Comparison of ENCODE assay signal across 21 cellular contexts in genomic region chr15:61613729-61614128, GRCh38.
"Had no signal": no experiment of that assay in that cellular context is flagged by ENCODE, and none has a peak within 500 bp of the region (broad histone marks: within the 10 kb centered on the region; RNA-seq: fewer than 3 reads in every experiment).

No MANE protein-coding gene starts in this region.

- H3K4me1 Mint-ChIP-seq: activated CD4-positive, alpha-beta T cell treated with anti-CD3 and anti-CD28 coated beads for 36 hours; activated naive CD8-positive, alpha-beta T cell treated with anti-CD3 and anti-CD28 coated beads for 36 hours; nephron; T-cell; WTC11 had no signal

- H3K27me3 ChIP-seq: tibial nerve, uterus had no signal

- H3K4me3 ChIP-seq: tibial nerve, uterus had no signal

- H3K4me3 Mint-ChIP-seq: activated CD4-positive, alpha-beta memory T cell treated with anti-CD3 and anti-CD28 coated beads for 36 hours; activated CD4-positive, alpha-beta T cell treated with anti-CD3 and anti-CD28 coated beads for 36 hours; activated naive CD8-positive, alpha-beta T cell treated with anti-CD3 and anti-CD28 coated beads for 36 hours; activated T-helper 1 cell treated with anti-CD3 and anti-CD28 coated beads, Interleukin-12 subunit alpha, Interleukin-12 subunit beta, Interleukin-2, Interleukin-4 antibody, amounts not matched to agents 30 ng/mL and 10 ng/mL and 1 ng/mL, durations not matched to agents 14 hours and 24 hours and 36 hours; nephron; T-cell; WTC11 had no signal

- H3K27ac Mint-ChIP-seq: activated CD4-positive, alpha-beta memory T cell treated with anti-CD3 and anti-CD28 coated beads for 36 hours; activated CD4-positive, alpha-beta T cell treated with anti-CD3 and anti-CD28 coated beads for 36 hours; activated naive CD8-positive, alpha-beta T cell treated with anti-CD3 and anti-CD28 coated beads for 36 hours; activated T-helper 1 cell treated with anti-CD3 and anti-CD28 coated beads, Interleukin-12 subunit alpha, Interleukin-12 subunit beta, Interleukin-2, Interleukin-4 antibody, amounts not matched to agents 30 ng/mL and 10 ng/mL and 1 ng/mL, durations not matched to agents 14 hours and 24 hours and 36 hours; nephron; T-cell; WTC11 had no signal

- DNase-seq: activated CD4-positive, alpha-beta memory T cell treated with anti-CD3 and anti-CD28 coated beads for 36 hours; activated CD4-positive, alpha-beta T cell treated with anti-CD3 and anti-CD28 coated beads for 36 hours; activated naive CD8-positive, alpha-beta T cell treated with anti-CD3 and anti-CD28 coated beads for 36 hours; activated T-cell treated with anti-CD3 and anti-CD28 coated beads for 4 hours; amniotic stem cell; cerebellar nuclear complex; effector CD4-positive, alpha-beta T cell; hypothalamus; midbrain; occipital lobe; stimulated activated CD4-positive, alpha-beta T cell treated with anti-CD3 and anti-CD28 coated beads, Interleukin-12 subunit alpha, Interleukin-12 subunit beta, amount 100 ng/mL, for 4 hours; stimulated activated CD4-positive, alpha-beta T cell treated with anti-CD3 and anti-CD28 coated beads, Interleukin-1b, Interleukin-23, amount 100 ng/mL, for 48 hours; stimulated activated naive CD4-positive, alpha-beta T cell treated with Interleukin-2 at 50 U/mL for 16 hours; substantia nigra; T-cell; uterus had no signal

- H3K4me1 ChIP-seq: foreskin keratinocyte, tibial nerve, uterus had no signal

- H3K27ac ChIP-seq: foreskin keratinocyte, tibial nerve, uterus had no signal

- H3K36me3 ChIP-seq: tibial nerve, uterus had no signal

- H3K36me3 Mint-ChIP-seq: activated CD4-positive, alpha-beta memory T cell treated with anti-CD3 and anti-CD28 coated beads for 36 hours; T-cell had no signal
